Comparison of ENCODE assay signal across 14 cellular contexts in genomic region chr11:44761546-44761961, GRCh38. TPM values are rescaled to one million over a fixed set of nuclear protein-coding genes. Genes with fewer than 3 reads are reported as not detected.
DNase-seq lines count a peak whose midpoint lies in the region; ATAC-seq, FAIRE-seq and TF ChIP-seq lines count a peak whose summit lies in the region.
"Had no signal": no experiment of that assay in that cellular context is flagged by ENCODE, and none has a peak within 500 bp of the region (broad histone marks: within the 10 kb centered on the region; RNA-seq: fewer than 3 reads in every experiment).

No MANE protein-coding gene starts in this region.

- CTCF ChIA-PET in activated CD4-positive, alpha-beta T cell treated with anti-CD3 and anti-CD28 coated beads, Interleukin-2, amount 10 ng/mL, durations not matched to agents 7 days and 5 days (lab: Charles Lee), result no interaction called here

- H3K36me3 ChIP-seq in astrocyte (ENCODE audit: insufficient read depth, low read length) (no peaks in the 10 kb centered on the region), neuronal stem cell (replicated peaks in 1 of 2; ENCODE audit: control insufficient read depth in 2 of 2, insufficient read depth in 2 of 2, low read length in 2 of 2) (peaks cover 18 to 30% of the 10 kb centered on the region in 2 donors)
- H3K36me3 ChIP-seq: SJSA1 had no signal

- peaks cover 15% of the 10 kb centered on the region for H3K36me3 Mint-ChIP-seq in astrocyte (ENCODE audit: low read depth, unreplicated experiment)
- no peaks in the 10 kb centered on the region for H3K36me3 Mint-ChIP-seq in activated CD4-positive, alpha-beta T cell treated with anti-CD3 and anti-CD28 coated beads, Interleukin-2, amount 10 ng/mL, durations not matched to agents 7 days and 5 days (ENCODE audit: low read depth)

- peak overlapping the region; percentile 46 for H3K18ac ChIP-seq in neuronal stem cell (ENCODE audit: low read length)

- POLR2A ChIA-PET in activated CD4-positive, alpha-beta T cell treated with anti-CD3 and anti-CD28 coated beads, Interleukin-2, amount 10 ng/mL, durations not matched to agents 7 days and 5 days (lab: Charles Lee), result no interaction called here

- H3K14ac ChIP-seq in neuronal stem cell (ENCODE audit: low read length), result no peak overlapping the region

- no peak overlapping the region for H4K8ac ChIP-seq in neuronal stem cell (ENCODE audit: low read depth, low read length)

- H3K9me3 ChIP-seq in astrocyte (ENCODE audit: insufficient read depth, low read depth, low read length), result no peaks in the 10 kb centered on the region
- peaks cover 2 to 15% of the 10 kb centered on the region in 2 donors for H3K9me3 ChIP-seq in neuronal stem cell (replicated peaks in 1 of 2; ENCODE audit: control insufficient read depth in 2 of 2, insufficient read depth in 1 of 2, low read depth in 1 of 2, low read length in 2 of 2)

- H3K4me3 Mint-ChIP-seq in astrocyte (ENCODE audit: unreplicated experiment), result no peak overlapping the region
- no peak overlapping the region for H3K4me3 Mint-ChIP-seq in activated CD4-positive, alpha-beta T cell treated with anti-CD3 and anti-CD28 coated beads, Interleukin-2, amount 10 ng/mL, durations not matched to agents 7 days and 5 days

- no peak overlapping the region for H2BK5ac ChIP-seq in neuronal stem cell (ENCODE audit: low read length)

- DNase-seq in G401 (ENCODE audit: low spot score) (peak; percentile 68), astrocyte (ENCODE audit: low read depth) (no peak), left cardiac atrium (peak; percentile 45), neuronal stem cell (ENCODE audit: low spot score) (no peak)
- DNase-seq in activated CD4-positive, alpha-beta T cell treated with anti-CD3 and anti-CD28 coated beads, Interleukin-2, amount 10 ng/mL, durations not matched to agents 7 days and 5 days, result no peak
- DNase-seq: activated gamma-delta T cell treated with Interleukin-2 at 50 U/mL for 16 hours; kidney; NCI-H2081 treated with DMSO at 0.1 percent for 48 hours; stimulated activated naive CD4-positive, alpha-beta T cell treated with Interleukin-2 at 50 U/mL for 16 hours had no signal

- H3K27me3 Mint-ChIP-seq in astrocyte (ENCODE audit: low read depth, unreplicated experiment), result no peaks in the 10 kb centered on the region
- H3K27me3 Mint-ChIP-seq in activated CD4-positive, alpha-beta T cell treated with anti-CD3 and anti-CD28 coated beads, Interleukin-2, amount 10 ng/mL, durations not matched to agents 7 days and 5 days, result peaks cover 11% of the 10 kb centered on the region

- peak overlapping the region; percentile 44 for H3K27ac Mint-ChIP-seq in astrocyte (ENCODE audit: unreplicated experiment)
- H3K27ac Mint-ChIP-seq in activated CD4-positive, alpha-beta T cell treated with anti-CD3 and anti-CD28 coated beads, Interleukin-2, amount 10 ng/mL, durations not matched to agents 7 days and 5 days, result no peak overlapping the region

- no peak overlapping the region for H2AK5ac ChIP-seq in neuronal stem cell (ENCODE audit: low read depth, low read length)

- H3K27ac ChIP-seq in astrocyte (ENCODE audit: low read depth, low read length), result no peak overlapping the region
- H3K27ac ChIP-seq in neuronal stem cell (replicated peaks; ENCODE audit: low read length), result peak overlapping the region; percentile 67
- H3K27ac ChIP-seq: SJSA1 had no signal

- H2BK120ac ChIP-seq in neuronal stem cell (ENCODE audit: low read depth, low read length), result no peak overlapping the region

- no peak overlapping the region for H4K91ac ChIP-seq in neuronal stem cell (ENCODE audit: low read depth, low read length, poor library complexity)

- no peak overlapping the region for H3K9ac ChIP-seq in astrocyte (ENCODE audit: low read length)
- H3K9ac ChIP-seq in neuronal stem cell (ENCODE audit: low read depth, low read length, poor library complexity), result no peak overlapping the region

- no peak overlapping the region for H3K23ac ChIP-seq in neuronal stem cell (ENCODE audit: low read depth, low read length, poor library complexity)

- intact Hi-C loops in left cardiac atrium (cut with DNase I), result loop anchor here in 1 of 2 donors (5.0 kb wide), 1 partner anchor 96 kb away; no protein-coding TSS in a partner anchor

- H3K27me3 ChIP-seq in astrocyte (ENCODE audit: insufficient read depth, low read length) (no peaks in the 10 kb centered on the region), neuronal stem cell (ENCODE audit: control insufficient read depth in 3 of 3, insufficient read depth in 3 of 3, low read depth in 1 of 3, low read length in 3 of 3) (no peaks in the 10 kb centered on the region)
- H3K27me3 ChIP-seq: SJSA1 had no signal

- TF ChIP-seq CTCF in astrocyte (IDR thresholded peaks at IDR 0.05; ENCODE audit: insufficient read depth, low read depth, low read length), result no peak

- H3K79me2 ChIP-seq in astrocyte (ENCODE audit: insufficient read depth, low read length), result no peaks in the 10 kb centered on the region

- H3K4me1 ChIP-seq in astrocyte (ENCODE audit: insufficient read depth, low read length) (peaks cover 31% of the 10 kb centered on the region), neuronal stem cell (ENCODE audit: control insufficient read depth in 2 of 2, insufficient read depth in 1 of 2, low read depth in 1 of 2, low read length in 2 of 2) (peaks cover 25 to 28% of the 10 kb centered on the region in 2 donors)

- H3K4me2 ChIP-seq in astrocyte (ENCODE audit: low read length), result no peak overlapping the region
- H3K4me2 ChIP-seq in neuronal stem cell (ENCODE audit: insufficient read depth, low read length, poor library complexity, severe bottlenecking), result peak overlapping the region; percentile 22

- H3K4me1 Mint-ChIP-seq in astrocyte (ENCODE audit: low read depth, unreplicated experiment), result peaks cover 26% of the 10 kb centered on the region
- H3K4me1 Mint-ChIP-seq in activated CD4-positive, alpha-beta T cell treated with anti-CD3 and anti-CD28 coated beads, Interleukin-2, amount 10 ng/mL, durations not matched to agents 7 days and 5 days, result no peaks in the 10 kb centered on the region

- in situ Hi-C loops in G401 (cut with HindIII; ENCODE audit: low sequenced_read_pairs), result no loop called here

- no peak overlapping the region for H3K4me3 ChIP-seq in astrocyte (ENCODE audit: insufficient read depth, low read depth, low read length)
- H3K4me3 ChIP-seq in neuronal stem cell (ENCODE audit: low read length in 2 of 2), result no peak overlapping the region
- H3K4me3 ChIP-seq: SJSA1 had no signal

- no peak overlapping the region for H2BK12ac ChIP-seq in neuronal stem cell (ENCODE audit: low read length)

- no peak for FAIRE-seq in astrocyte (lab: Jason Lieb, UNC)
- FAIRE-seq: G401.6, kidney had no signal

- peaks cover 7% of the 10 kb centered on the region for H3K9me3 Mint-ChIP-seq in astrocyte (ENCODE audit: unreplicated experiment)
- peaks cover 7% of the 10 kb centered on the region for H3K9me3 Mint-ChIP-seq in activated CD4-positive, alpha-beta T cell treated with anti-CD3 and anti-CD28 coated beads, Interleukin-2, amount 10 ng/mL, durations not matched to agents 7 days and 5 days

- peaks cover 6% of the 10 kb centered on the region for H3K79me1 ChIP-seq in neuronal stem cell (ENCODE audit: low read depth, low read length)

- no peak overlapping the region for H3K4ac ChIP-seq in neuronal stem cell (ENCODE audit: low read length)

- ATAC-seq in left cardiac atrium, result peak in 1 of 2 donors; percentile 18
- ATAC-seq in HG03378 (IDR thresholded peaks at IDR 0.05; ENCODE audit: unreplicated experiment), result no peak
- no peak for ATAC-seq in GM21528 (IDR thresholded peaks at IDR 0.05; ENCODE audit: low FRiP score, unreplicated experiment)
- ATAC-seq in GM18517 (IDR thresholded peaks at IDR 0.05; ENCODE audit: unreplicated experiment), result no peak

- no CpG with 5 or more reads among the region's 14 CpGs for WGBS in neuronal stem cell (ENCODE audit: extremely low coverage in 2 of 2, insufficient read length in 2 of 2, insufficient replicate concordance in 1 of 2), 2 donors

- H4K20me1 ChIP-seq in astrocyte (ENCODE audit: insufficient read depth, low read length), result no peaks in the 10 kb centered on the region

- H2BK15ac ChIP-seq in neuronal stem cell (ENCODE audit: low read length), result no peak overlapping the region

- H2AFZ ChIP-seq in astrocyte (ENCODE audit: low read depth, low read length) (no peak overlapping the region), neuronal stem cell (ENCODE audit: low read length) (no peak overlapping the region)

RNA-seq across cellular contexts. Expression of gene TSPAN18, which starts 34.8 kb away (rescaled TPM):
- 11.6 and 13.3 TPM in 2 replicates for total RNA-seq in G401 (2014; rRNA removed; shearing (Covaris generic))
- total RNA-seq in astrocyte, result 31.7 and 39.1 TPM in 2 replicates
- 100 to 1,000 TPM; 152 to 166 TPM for total RNA-seq in left cardiac atrium
- polyA plus RNA-seq in neuronal stem cell (2013, experiment 1 of 2), result 144 TPM
- 146 TPM for polyA plus RNA-seq in neuronal stem cell (2013, experiment 2 of 2)
- 10 to 100 TPM; 22.9 to 23.5 TPM for total RNA-seq in activated CD4-positive, alpha-beta T cell treated with anti-CD3 and anti-CD28 coated beads, Interleukin-2, amount 10 ng/mL, durations not matched to agents 7 days and 5 days

Comparison
In these comparisons a context has a peak if more than half of its experiments do, and no peak if none do; other contexts are left out.
1. DNase-seq: peak in G401 (single experiment) and left cardiac atrium (single experiment); none in astrocyte (single experiment), neuronal stem cell (single experiment) and activated CD4-positive, alpha-beta T cell treated with anti-CD3 and anti-CD28 coated beads, Interleukin-2, amount 10 ng/mL, durations not matched to agents 7 days and 5 days (single experiment).